In the genomic region with DNA sequence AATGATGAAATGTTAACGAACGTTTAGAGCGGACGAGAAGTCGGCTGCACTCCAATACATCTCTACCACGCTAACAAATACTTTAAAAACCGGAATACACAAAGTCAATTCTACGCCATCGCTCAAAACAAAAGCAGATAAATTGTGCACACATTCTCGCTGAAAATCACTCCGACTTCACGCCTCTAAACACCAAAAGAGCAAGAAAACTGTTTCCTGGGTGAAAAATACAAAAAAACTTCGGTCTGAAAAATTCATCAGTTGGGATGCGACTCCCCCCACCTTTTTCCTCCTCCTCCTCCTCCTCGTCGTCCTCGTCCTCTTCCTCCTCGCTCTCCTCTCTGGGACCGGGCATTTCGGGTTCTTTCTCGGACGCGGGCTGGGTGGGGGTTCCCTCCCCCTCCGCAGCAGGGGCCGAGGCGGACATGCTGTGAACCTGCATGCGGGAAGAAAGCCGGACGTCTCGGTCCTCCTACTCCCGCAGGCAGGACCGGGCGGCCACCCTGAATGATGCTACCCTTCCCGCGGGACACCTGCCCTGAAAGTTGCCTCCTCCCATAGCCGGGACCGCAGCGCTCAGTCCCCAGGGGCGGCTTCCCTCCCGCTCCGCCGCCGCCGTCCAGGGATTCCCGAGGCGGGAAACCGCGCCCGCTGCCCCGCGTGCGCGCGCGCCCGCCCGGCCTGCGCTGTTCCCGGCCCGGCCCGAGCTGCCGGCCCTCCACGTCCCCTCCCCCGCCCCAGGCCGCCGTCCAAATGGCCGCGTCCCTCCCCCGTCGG, we compare ENCODE assay signal across 8 cellular contexts. TPM values are rescaled to one million over a fixed set of nuclear protein-coding genes. Genes with fewer than 3 reads are reported as not detected.
A peak's percentile ranks its signal among the peaks of the same experiment; 100 is the strongest.
DNase-seq lines count a peak whose midpoint lies in the region; ATAC-seq, FAIRE-seq and TF ChIP-seq lines count a peak whose summit lies in the region.

No MANE protein-coding gene starts in this region.

- no peaks in the 10 kb centered on the region for H3K27me3 ChIP-seq in HUES64 (ENCODE audit: insufficient read depth, low read length)
- H3K27me3 ChIP-seq in colonic mucosa, result no peaks in the 10 kb centered on the region

- H3K9me3 ChIP-seq in HUES64 (ENCODE audit: insufficient read depth, low read depth, low read length) (peaks cover 10% of the 10 kb centered on the region), colonic mucosa (no peaks in the 10 kb centered on the region)

- peak overlapping the region; percentile 99 for H3K9ac ChIP-seq in HUES64 (ENCODE audit: low read depth, low read length)
- peak overlapping the region; percentile 76 to 79 for H3K9ac ChIP-seq in colonic mucosa (ENCODE audit: low read depth in 2 of 2, low read length in 2 of 2)

- ATAC-seq in GM21390 (IDR thresholded peaks at IDR 0.05; ENCODE audit: unreplicated experiment), result peak; percentile 10

- H3K4me1 ChIP-seq in HUES64 (ENCODE audit: insufficient read depth, low read length) (peaks cover 21% of the 10 kb centered on the region), colonic mucosa (peaks cover 4% of the 10 kb centered on the region)

- H3K36me3 ChIP-seq in HUES64 (ENCODE audit: insufficient read depth, low read length) (peaks cover 27% of the 10 kb centered on the region), colonic mucosa (no peaks in the 10 kb centered on the region)

- 0% methylated on average over 70 of the region's 70 CpGs for WGBS in HUES64

- DNase-seq in DMS53 (lab: John Stamatoyannopoulos, UW) (peak; percentile 91), T-helper 9 cell (peak; percentile 21), colonic mucosa (peak; percentile 69), left kidney (ENCODE audit: low read depth, low spot score) (peak; percentile 88), GM19239 (ENCODE audit: insufficient read length, low spot score) (no peak)
- DNase-seq in stimulated activated CD4-positive, alpha-beta T cell treated with anti-CD3 and anti-CD28 coated beads, Interleukin-2, amount 100 ng/mL, for 24 hours, result peak; percentile 41 to 46

- TF ChIP-seq CTCF in colonic mucosa (IDR thresholded peaks at IDR 0.05), result no peak

- intact Hi-C loops in colonic mucosa (cut with DNase I), result no loop called here

- peak overlapping the region; percentile 95 for H3K27ac ChIP-seq in HUES64 (ENCODE audit: low read depth, low read length)
- H3K27ac ChIP-seq in colonic mucosa, result peak overlapping the region; percentile 93

- H3K4me3 ChIP-seq in HUES64 (ENCODE audit: low read length) (peak overlapping the region; percentile 95), colonic mucosa (peak overlapping the region; percentile 86)

- no peak for FAIRE-seq in GM19239 (lab: Jason Lieb, UNC)

RNA-seq across cellular contexts. Expression of a gene that starts 0.6 kb away (rescaled TPM):
- polyA plus RNA-seq in HUES64 (2013, experiment 1 of 2), result 185 TPM
- polyA plus RNA-seq in HUES64 (2013, experiment 2 of 2), result 208 TPM
- total RNA-seq in colonic mucosa, result 100 to 1,000 TPM; 113 to 145 TPM
